Comparison of ENCODE assay signal across 1 cellular context in the genomic region with DNA sequence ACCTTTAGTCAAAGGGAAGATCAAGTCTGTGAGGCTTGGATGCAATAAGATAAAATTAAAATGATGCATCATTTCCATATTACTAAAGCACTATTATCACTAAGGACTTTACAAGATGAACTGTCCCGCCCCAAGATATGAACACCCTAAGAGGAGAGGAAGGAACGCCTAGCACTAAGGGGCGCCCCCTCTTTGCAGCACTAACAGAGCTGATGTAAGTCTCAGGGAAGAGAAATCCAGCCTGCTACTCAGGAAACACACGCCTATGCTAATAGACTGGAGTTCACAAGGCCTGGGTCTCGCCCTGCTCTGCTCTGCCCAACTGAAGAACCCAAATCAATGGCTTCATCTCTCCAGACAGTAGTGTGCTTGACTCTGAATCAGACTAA.
TF ChIP-seq lines count a peak whose summit lies in the region.

No MANE protein-coding gene starts in this region.

TF ChIP-seq in GM12878, 131 proteins besides CTCF, POLR2A, EP300 and RAD21 (continued from another document):
- TF ChIP-seq, protein P1, sequence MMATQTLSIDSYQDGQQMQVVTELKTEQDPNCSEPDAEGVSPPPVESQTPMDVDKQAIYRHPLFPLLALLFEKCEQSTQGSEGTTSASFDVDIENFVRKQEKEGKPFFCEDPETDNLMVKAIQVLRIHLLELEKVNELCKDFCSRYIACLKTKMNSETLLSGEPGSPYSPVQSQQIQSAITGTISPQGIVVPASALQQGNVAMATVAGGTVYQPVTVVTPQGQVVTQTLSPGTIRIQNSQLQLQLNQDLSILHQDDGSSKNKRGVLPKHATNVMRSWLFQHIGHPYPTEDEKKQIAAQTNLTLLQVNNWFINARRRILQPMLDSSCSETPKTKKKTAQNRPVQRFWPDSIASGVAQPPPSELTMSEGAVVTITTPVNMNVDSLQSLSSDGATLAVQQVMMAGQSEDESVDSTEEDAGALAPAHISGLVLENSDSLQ (IDR thresholded peaks at IDR 0.05): no peak
- TF ChIP-seq DPF2 (IDR thresholded peaks at IDR 0.05): no peak
- no peak for TF ChIP-seq SPI1 (IDR thresholded peaks at IDR 0.05; ENCODE audit: borderline replicate concordance, insufficient read depth, low read depth, low read length)
- TF ChIP-seq, protein P2, sequence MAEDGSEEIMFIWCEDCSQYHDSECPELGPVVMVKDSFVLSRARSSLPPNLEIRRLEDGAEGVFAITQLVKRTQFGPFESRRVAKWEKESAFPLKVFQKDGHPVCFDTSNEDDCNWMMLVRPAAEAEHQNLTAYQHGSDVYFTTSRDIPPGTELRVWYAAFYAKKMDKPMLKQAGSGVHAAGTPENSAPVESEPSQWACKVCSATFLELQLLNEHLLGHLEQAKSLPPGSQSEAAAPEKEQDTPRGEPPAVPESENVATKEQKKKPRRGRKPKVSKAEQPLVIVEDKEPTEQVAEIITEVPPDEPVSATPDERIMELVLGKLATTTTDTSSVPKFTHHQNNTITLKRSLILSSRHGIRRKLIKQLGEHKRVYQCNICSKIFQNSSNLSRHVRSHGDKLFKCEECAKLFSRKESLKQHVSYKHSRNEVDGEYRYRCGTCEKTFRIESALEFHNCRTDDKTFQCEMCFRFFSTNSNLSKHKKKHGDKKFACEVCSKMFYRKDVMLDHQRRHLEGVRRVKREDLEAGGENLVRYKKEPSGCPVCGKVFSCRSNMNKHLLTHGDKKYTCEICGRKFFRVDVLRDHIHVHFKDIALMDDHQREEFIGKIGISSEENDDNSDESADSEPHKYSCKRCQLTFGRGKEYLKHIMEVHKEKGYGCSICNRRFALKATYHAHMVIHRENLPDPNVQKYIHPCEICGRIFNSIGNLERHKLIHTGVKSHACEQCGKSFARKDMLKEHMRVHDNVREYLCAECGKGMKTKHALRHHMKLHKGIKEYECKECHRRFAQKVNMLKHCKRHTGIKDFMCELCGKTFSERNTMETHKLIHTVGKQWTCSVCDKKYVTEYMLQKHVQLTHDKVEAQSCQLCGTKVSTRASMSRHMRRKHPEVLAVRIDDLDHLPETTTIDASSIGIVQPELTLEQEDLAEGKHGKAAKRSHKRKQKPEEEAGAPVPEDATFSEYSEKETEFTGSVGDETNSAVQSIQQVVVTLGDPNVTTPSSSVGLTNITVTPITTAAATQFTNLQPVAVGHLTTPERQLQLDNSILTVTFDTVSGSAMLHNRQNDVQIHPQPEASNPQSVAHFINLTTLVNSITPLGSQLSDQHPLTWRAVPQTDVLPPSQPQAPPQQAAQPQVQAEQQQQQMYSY (CRISPR knock-in tag; IDR thresholded peaks at IDR 0.05): no peak
- no peak for TF ChIP-seq SREBF1 (IDR thresholded peaks at IDR 0.05; ENCODE audit: low read length)
